ENCODE assay signal across 9 cellular contexts in genomic region chr9:129567842-129568559, GRCh38. TPM values are rescaled to one million over a fixed set of nuclear protein-coding genes. Genes with fewer than 3 reads are reported as not detected.
DNase-seq lines count a peak whose midpoint lies in the region; ATAC-seq, FAIRE-seq and TF ChIP-seq lines count a peak whose summit lies in the region.
"Had no signal": no experiment of that assay in that cellular context is flagged by ENCODE, and none has a peak within 500 bp of the region (broad histone marks: within the 10 kb centered on the region; RNA-seq: fewer than 3 reads in every experiment).

No MANE protein-coding gene starts in this region.

- H3K9me3 ChIP-seq in HCT116 (ENCODE audit: control insufficient read depth in 1 of 2, insufficient read depth in 1 of 2, low read depth in 1 of 2, low read length in 2 of 2) (peaks cover 0 to 13% of the 10 kb centered on the region in 2 experiments; a peak in 1 of 4 replicates), adipocyte (ENCODE audit: control insufficient read depth, low read length) (no peaks in the 10 kb centered on the region), small intestine (ENCODE audit: control insufficient read depth, low read depth) (no peaks in the 10 kb centered on the region)

- peak overlapping the region; percentile 53 for H3K4me3 ChIP-seq in AG04449 (ENCODE audit: low read depth, low read length)
- H3K4me3 ChIP-seq in HCT116 (replicated peaks in 1 of 2; ENCODE audit: low read depth in 1 of 2, low read length in 2 of 2), result peak overlapping the region; percentile 55 to 72
- peak overlapping the region; percentile 78 for H3K4me3 ChIP-seq in adipocyte (ENCODE audit: low read length)
- peak overlapping the region; percentile 51 for H3K4me3 ChIP-seq in retinal pigment epithelial cell (ENCODE audit: low read length)
- H3K4me3 ChIP-seq in small intestine (ENCODE audit: low read depth in 1 of 2, low read length in 2 of 2), result peak overlapping the region in 1 of 2 donors; percentile 36

- POLR2A ChIA-PET in AG04449 (lab: Yijun Ruan, JAX), result interaction anchor here (0.9 to 1.0 kb wide), 2 partner anchors 70 to 390 kb away, joined by 3 to 4 read pairs; partner anchors contain the start of gene IER5L
- POLR2A ChIA-PET in HCT116 (lab: Charles Lee), result interaction anchor here (0.6 to 2.0 kb wide), 12 partner anchors 9 to 506 kb away, joined by 3 to 9 read pairs (median 4); partner anchors contain the start of gene IER5L

- no peaks in the 10 kb centered on the region for H3K27me3 ChIP-seq in HCT116 (ENCODE audit: insufficient read depth, low read length)
- no peaks in the 10 kb centered on the region for H3K27me3 ChIP-seq in adipocyte (replicated peaks; ENCODE audit: control insufficient read depth, insufficient read depth, low read length)
- H3K27me3 ChIP-seq in small intestine (ENCODE audit: control insufficient read depth in 2 of 2, insufficient read depth in 2 of 2, low read length in 2 of 2), result no peaks in the 10 kb centered on the region

- DNase-seq in AG04449 (ENCODE audit: low read depth, low spot score), result no peak
- DNase-seq in HCT116 (ENCODE audit: low read depth, low spot score), result peak; percentile 73
- DNase-seq in adipocyte (ENCODE audit: low read depth), result peak; percentile 53
- DNase-seq in hypothalamus (lab: John Stamatoyannopoulos, UW), result peak in 31 of 51 donors; percentile 17 to 61 (median 37)
- DNase-seq in retinal pigment epithelial cell (ENCODE audit: low read depth), result peak; percentile 56
- DNase-seq in NOMO-1 (lab: John Stamatoyannopoulos, UW; ENCODE audit: unreplicated experiment in 2 of 2), result no peak
- DNase-seq in small intestine, result no peak

- TF ChIP-seq POLR2A in HCT116 (IDR thresholded peaks at IDR 0.05; ENCODE audit: borderline replicate concordance, extremely low read depth, insufficient read depth, insufficient read length), result peak; percentile 30

- H3K9me2 ChIP-seq in HCT116 (ENCODE audit: insufficient read depth), result no peaks in the 10 kb centered on the region

- peak overlapping the region; percentile 98 for H3K4me2 ChIP-seq in HCT116 (ENCODE audit: low read length)

- ATAC-seq in HCT116 (peak; percentile 67), HG03565 (IDR thresholded peaks at IDR 0.05; ENCODE audit: unreplicated experiment) (no peak)

- CTCF ChIA-PET in AG04449 (lab: Yijun Ruan, JAX), result interaction anchor here (1.2 to 1.4 kb wide), 2 partner anchors 394 to 425 kb away, joined by 4 read pairs; no protein-coding TSS in a partner anchor
- CTCF ChIA-PET in HCT116 (lab: Charles Lee), result interaction anchor here (1.1 kb wide), 1 partner anchor 72 kb away, joined by 4 read pairs; no protein-coding TSS in a partner anchor

- no peaks in the 10 kb centered on the region for H3K79me2 ChIP-seq in HCT116 (ENCODE audit: insufficient read depth, low read length)

- H3K27ac ChIP-seq in HCT116 (ENCODE audit: low read depth, low read length) (peak overlapping the region; percentile 100), small intestine (ENCODE audit: low read depth in 1 of 2, low read length in 1 of 2) (peak overlapping the region in 1 of 2 donors; percentile 56)

- no peak for FAIRE-seq in small intestine (lab: Jason Lieb, UNC)

- TSS peak; percentile 86 for BruUV-seq in HCT116 (replicated peaks; lab: Mats Ljungman, UMichigan)

- H3K36me3 ChIP-seq in HCT116 (ENCODE audit: control insufficient read depth in 1 of 2, insufficient read depth in 2 of 2, low read length in 2 of 2) (no peaks in the 10 kb centered on the region), adipocyte (ENCODE audit: control insufficient read depth, insufficient read depth, low read length, severe bottlenecking) (no peaks in the 10 kb centered on the region), small intestine (ENCODE audit: control insufficient read depth in 2 of 2, insufficient read depth in 2 of 2, low read length in 2 of 2) (no peaks in the 10 kb centered on the region)

- H3K4me1 ChIP-seq in HCT116 (ENCODE audit: control insufficient read depth in 1 of 2, insufficient read depth in 2 of 2, low read length in 2 of 2) (peaks cover 57 to 77% of the 10 kb centered on the region in 2 experiments), adipocyte (ENCODE audit: control insufficient read depth, insufficient read depth, low read length) (peaks cover 31% of the 10 kb centered on the region), small intestine (ENCODE audit: control insufficient read depth in 2 of 2, insufficient read depth in 1 of 2, low read depth in 1 of 2, low read length in 1 of 2) (peaks cover 0 to 4% of the 10 kb centered on the region in 2 donors)

- RAD21 ChIA-PET in HCT116 (lab: Charles Lee; ENCODE audit: low non-redundant PET in 1 of 2, low total read pairs in 2 of 2, uncharacterized antibody in 2 of 2, unreplicated experiment in 2 of 2), result interaction anchor here (0.5 to 1.1 kb wide), 3 partner anchors 15 to 71 kb away, joined by 3 to 6 read pairs (median 3); no protein-coding TSS in a partner anchor

- intact Hi-C loops in HCT116 (cut with micrococcal nuclease), result loop anchor here (5.0 kb wide), 2 partner anchors 66 to 431 kb away; no protein-coding TSS in a partner anchor

- no peaks in the 10 kb centered on the region for H4K20me1 ChIP-seq in HCT116 (ENCODE audit: insufficient read depth)

- no peak for TF ChIP-seq CTCF in AG04449 (IDR thresholded peaks at IDR 0.05; ENCODE audit: insufficient read depth, low read length, missing control alignments)
- peak in 1 of 3 experiments; percentile 6; a peak in 2 of 6 replicates for TF ChIP-seq CTCF in HCT116 (IDR thresholded peaks at IDR 0.05 in 2 of 3, conservative IDR thresholded peaks at IDR 0.05 in 1 of 3; ENCODE audit: borderline replicate concordance in 1 of 3, insufficient read depth in 1 of 3, low read depth in 2 of 3, low read length in 2 of 3)
- TF ChIP-seq CTCF in retinal pigment epithelial cell (conservative IDR thresholded peaks at IDR 0.05; ENCODE audit: low read depth, low read length), result no peak

- H2AFZ ChIP-seq in HCT116 (ENCODE audit: low read depth, low read length, poor library complexity, severe bottlenecking), result no peak overlapping the region

- WGBS in small intestine, 3 donors, result 3 to 7% (median 5%) methylated on average over 26 to 27 of the region's 27 CpGs

- H3K9ac ChIP-seq in HCT116 (ENCODE audit: low read length) (peak overlapping the region; percentile 89), adipocyte (ENCODE audit: low read length) (peak overlapping the region; percentile 75)

- TF ChIP-seq RAD21 in HCT116 (IDR thresholded peaks at IDR 0.05; ENCODE audit: low read depth), result no peak

TF ChIP-seq in HCT116, 20 proteins besides CTCF, POLR2A, EP300 and RAD21:
- peak; percentile 39 for TF ChIP-seq TCF7L2 (IDR thresholded peaks at IDR 0.05; ENCODE audit: borderline replicate concordance, extremely low read depth, insufficient read depth, insufficient read length)
- TF ChIP-seq CBX3 (IDR thresholded peaks at IDR 0.05; ENCODE audit: low read depth), result no peak
- peak; percentile 66 for TF ChIP-seq POLR2AphosphoS5 (IDR thresholded peaks at IDR 0.05; ENCODE audit: low read depth, low read length)
TF ChIP-seq in HCT116: peak in this region for 2.

RNA-seq across cellular contexts. Expression of gene C9orf50, which starts 52.9 kb away (rescaled TPM):
- total RNA-seq in HCT116 (2021; ENCODE audit: unreplicated experiment), result not detected
- not detected in 2 replicates for polyA plus RNA-seq in HCT116 (2012)
- under 1 TPM in 1 of 3 donors, not detected in 2; 0.09 TPM for polyA plus RNA-seq in small intestine
- total RNA-seq: lung microvascular endothelial cell had no signal

RNA-seq across cellular contexts. Expression of gene NTMT1, which starts 58.0 kb away (rescaled TPM):
- total RNA-seq in HCT116 (2021; ENCODE audit: unreplicated experiment), result 84.8 TPM
- 82.9 and 91.6 TPM in 2 replicates for polyA plus RNA-seq in HCT116 (2012)
- polyA plus RNA-seq in small intestine, result 10 to 100 TPM; 42.5 to 64.3 (median 43.2) TPM

Comparison
In these comparisons a context has a peak if more than half of its experiments do, and no peak if none do; other contexts are left out.
1. DNase-seq: peak in HCT116 (single experiment), adipocyte (single experiment), hypothalamus (31 of 51) and retinal pigment epithelial cell (single experiment); none in AG04449 (single experiment), NOMO-1 (0 of 2) and small intestine (single experiment).